21 cellular contexts compared by ENCODE assay signal in genomic region chr7:38462819-38463218, GRCh38.
DNase-seq lines count a peak whose midpoint lies in the region; ATAC-seq and TF ChIP-seq lines count a peak whose summit lies in the region.
"Had no signal": no experiment of that assay in that cellular context is flagged by ENCODE, and none has a peak within 500 bp of the region (broad histone marks: within the 10 kb centered on the region; RNA-seq: fewer than 3 reads in every experiment).

No MANE protein-coding gene starts in this region.

- TF ChIP-seq CTCF in CD4-positive, alpha-beta T cell (IDR thresholded peaks at IDR 0.05), result no peak

- no peaks in the 10 kb centered on the region for H3K27me3 ChIP-seq in CD8-positive, alpha-beta memory T cell (ENCODE audit: insufficient read depth, low read length, poor library complexity, severe bottlenecking)
- no peaks in the 10 kb centered on the region for H3K27me3 ChIP-seq in CD4-positive, alpha-beta T cell (ENCODE audit: control insufficient read depth, insufficient read depth, low read length)
- H3K27me3 ChIP-seq: dorsolateral prefrontal cortex, SJSA1 had no signal

- no peak for DNase-seq in T-helper 1 cell
- DNase-seq in CD8-positive, alpha-beta memory T cell, result no peak
- DNase-seq in T-helper 2 cell treated with Interferon-gamma antibody and Interleukin-4, amounts not matched to agents 5 μg/mL and 100 μg/mL, for 36 hours (ENCODE audit: low spot score), result no peak
- no peak for DNase-seq in immature natural killer cell
- no peak for DNase-seq in NCI-H1092 (lab: John Stamatoyannopoulos, UW)
- DNase-seq in HuH-7 (ENCODE audit: low spot score), result no peak
- DNase-seq in CD4-positive, alpha-beta T cell, result no peak
- DNase-seq: activated CD4-positive, alpha-beta T cell treated with anti-CD3 and anti-CD28 coated beads for 48 hours; COR-L47; GF-D8; NCI-H1092 treated with DMSO at 0.1 percent for 48 hours; NCI-H1930; NCI-H2227 treated with DMSO at 0.1 percent for 48 hours; stimulated activated CD8-positive, alpha-beta memory T cell treated with anti-CD3 and anti-CD28 coated beads, Interleukin-4, amount 100 ng/mL, for 48 hours had no signal

- peaks cover 17% of the 10 kb centered on the region for H3K27me3 Mint-ChIP-seq in T-helper 1 cell treated with Interleukin-12 subunit alpha and Interleukin-12 subunit beta and Interleukin-4 antibody, amounts not matched to agents 30 μg/mL and 1 μg/mL, for 36 hours (ENCODE audit: low read depth)
- peaks cover 0 to 4% of the 10 kb centered on the region in 2 donors for H3K27me3 Mint-ChIP-seq in CD8-positive, alpha-beta memory T cell
- H3K27me3 Mint-ChIP-seq in T-helper 2 cell treated with Interferon-gamma antibody and Interleukin-4, amounts not matched to agents 5 μg/mL and 100 μg/mL, for 36 hours (ENCODE audit: low read depth), result peaks cover 2% of the 10 kb centered on the region
- no peaks in the 10 kb centered on the region for H3K27me3 Mint-ChIP-seq in immature natural killer cell (ENCODE audit: low read depth in 3 of 3)
- no peaks in the 10 kb centered on the region for H3K27me3 Mint-ChIP-seq in CD4-positive, alpha-beta T cell
- H3K27me3 Mint-ChIP-seq: type B pancreatic cell had no signal

- CTCF ChIA-PET in CD8-positive, alpha-beta memory T cell (lab: Charles Lee), result no interaction called here
- CTCF ChIA-PET in CD4-positive, alpha-beta T cell (lab: Charles Lee), result no interaction called here

- no peak for ATAC-seq in CD4-positive, alpha-beta T cell (ENCODE audit: poor library complexity)
- ATAC-seq: psoas muscle had no signal

- H3K4me1 Mint-ChIP-seq in T-helper 1 cell treated with Interleukin-12 subunit alpha and Interleukin-12 subunit beta and Interleukin-4 antibody, amounts not matched to agents 30 μg/mL and 1 μg/mL, for 36 hours (ENCODE audit: low read depth), result peaks cover 15% of the 10 kb centered on the region
- H3K4me1 Mint-ChIP-seq in CD8-positive, alpha-beta memory T cell, result peaks cover 11 to 22% (median 21%) of the 10 kb centered on the region in 3 donors
- H3K4me1 Mint-ChIP-seq in T-helper 2 cell treated with Interferon-gamma antibody and Interleukin-4, amounts not matched to agents 5 μg/mL and 100 μg/mL, for 36 hours (ENCODE audit: low read depth), result peaks cover 18% of the 10 kb centered on the region
- peaks cover 31 to 34% of the 10 kb centered on the region in 2 donors for H3K4me1 Mint-ChIP-seq in immature natural killer cell
- peaks cover 14% of the 10 kb centered on the region for H3K4me1 Mint-ChIP-seq in CD4-positive, alpha-beta T cell (ENCODE audit: low read depth)

- H3K4me1 ChIP-seq in CD8-positive, alpha-beta memory T cell (ENCODE audit: insufficient read depth, low read length), result peaks cover 5% of the 10 kb centered on the region
- H3K4me1 ChIP-seq: psoas muscle, SJSA1 had no signal

- H3K36me3 Mint-ChIP-seq in T-helper 1 cell treated with Interleukin-12 subunit alpha and Interleukin-12 subunit beta and Interleukin-4 antibody, amounts not matched to agents 30 μg/mL and 1 μg/mL, for 36 hours (ENCODE audit: low read depth), result peaks cover 3% of the 10 kb centered on the region
- H3K36me3 Mint-ChIP-seq in CD8-positive, alpha-beta memory T cell, result peaks cover 0 to 1% (median 0%) of the 10 kb centered on the region in 3 donors
- peaks cover 2% of the 10 kb centered on the region for H3K36me3 Mint-ChIP-seq in T-helper 2 cell treated with Interferon-gamma antibody and Interleukin-4, amounts not matched to agents 5 μg/mL and 100 μg/mL, for 36 hours (ENCODE audit: low read depth)
- H3K36me3 Mint-ChIP-seq in immature natural killer cell, result no peaks in the 10 kb centered on the region
- no peaks in the 10 kb centered on the region for H3K36me3 Mint-ChIP-seq in CD4-positive, alpha-beta T cell (ENCODE audit: low read depth)
- H3K36me3 Mint-ChIP-seq: activated naive CD4-positive, alpha-beta T cell treated with anti-CD3 and anti-CD28 coated beads, Interleukin-2, amount 50 U/mL, for 72 hours; type B pancreatic cell had no signal

- POLR2A ChIA-PET in CD8-positive, alpha-beta memory T cell (lab: Charles Lee), result no interaction called here
- POLR2A ChIA-PET in CD4-positive, alpha-beta T cell (lab: Charles Lee), result interaction anchor here (1.4 kb wide), 1 partner anchor 30 kb away, joined by 3 read pairs; no protein-coding TSS in a partner anchor

- H3K27ac Mint-ChIP-seq in T-helper 1 cell treated with Interleukin-12 subunit alpha and Interleukin-12 subunit beta and Interleukin-4 antibody, amounts not matched to agents 30 μg/mL and 1 μg/mL, for 36 hours, result peak overlapping the region; percentile 39
- peak overlapping the region in 4 of 8 donors; percentile 48 to 88 (median 63) for H3K27ac Mint-ChIP-seq in CD8-positive, alpha-beta memory T cell
- no peak overlapping the region for H3K27ac Mint-ChIP-seq in T-helper 2 cell treated with Interferon-gamma antibody and Interleukin-4, amounts not matched to agents 5 μg/mL and 100 μg/mL, for 36 hours
- H3K27ac Mint-ChIP-seq in immature natural killer cell, result peak overlapping the region in 4 of 6 donors; percentile 56 to 84 (median 71)
- H3K27ac Mint-ChIP-seq in CD4-positive, alpha-beta T cell, result no peak overlapping the region
- H3K27ac Mint-ChIP-seq: type B pancreatic cell had no signal

- intact Hi-C loops in CD4-positive, alpha-beta T cell (cut with DNase I, micrococcal nuclease), result no loop called here

- no peaks in the 10 kb centered on the region for H3K9me3 ChIP-seq in CD8-positive, alpha-beta memory T cell (ENCODE audit: low read length)
- no peaks in the 10 kb centered on the region for H3K9me3 ChIP-seq in CD4-positive, alpha-beta T cell (ENCODE audit: control insufficient read depth, low read length)
- H3K9me3 ChIP-seq: psoas muscle, SJSA1 had no signal

- H3K27ac ChIP-seq in CD8-positive, alpha-beta memory T cell (ENCODE audit: low read depth, low read length), result no peak overlapping the region
- H3K27ac ChIP-seq in CD4-positive, alpha-beta T cell (ENCODE audit: low read depth, low read length), result no peak overlapping the region
- H3K27ac ChIP-seq: 22Rv1, psoas muscle, SJSA1 had no signal

- no peak overlapping the region for H3K4me3 Mint-ChIP-seq in T-helper 1 cell treated with Interleukin-12 subunit alpha and Interleukin-12 subunit beta and Interleukin-4 antibody, amounts not matched to agents 30 μg/mL and 1 μg/mL, for 36 hours
- H3K4me3 Mint-ChIP-seq in CD8-positive, alpha-beta memory T cell, result peak overlapping the region in 3 of 7 donors; percentile 10 to 83 (median 73)
- peak overlapping the region; percentile 60 for H3K4me3 Mint-ChIP-seq in T-helper 2 cell treated with Interferon-gamma antibody and Interleukin-4, amounts not matched to agents 5 μg/mL and 100 μg/mL, for 36 hours
- peak overlapping the region in 1 of 5 donors; percentile 73 for H3K4me3 Mint-ChIP-seq in immature natural killer cell
- H3K4me3 Mint-ChIP-seq in CD4-positive, alpha-beta T cell, result no peak overlapping the region
- H3K4me3 Mint-ChIP-seq: type B pancreatic cell had no signal

- no peaks in the 10 kb centered on the region for H3K36me3 ChIP-seq in CD8-positive, alpha-beta memory T cell (ENCODE audit: insufficient read depth, low read length)
- H3K36me3 ChIP-seq: SJSA1 had no signal

- H3K4me3 ChIP-seq in CD8-positive, alpha-beta memory T cell (ENCODE audit: low read length), result peak overlapping the region; percentile 4
- H3K4me3 ChIP-seq: psoas muscle, SJSA1 had no signal

- H3K9me3 Mint-ChIP-seq in T-helper 1 cell treated with Interleukin-12 subunit alpha and Interleukin-12 subunit beta and Interleukin-4 antibody, amounts not matched to agents 30 μg/mL and 1 μg/mL, for 36 hours, result peaks cover 14% of the 10 kb centered on the region
- no peaks in the 10 kb centered on the region for H3K9me3 Mint-ChIP-seq in CD8-positive, alpha-beta memory T cell
- H3K9me3 Mint-ChIP-seq in T-helper 2 cell treated with Interferon-gamma antibody and Interleukin-4, amounts not matched to agents 5 μg/mL and 100 μg/mL, for 36 hours, result peaks cover 30% of the 10 kb centered on the region
- no peaks in the 10 kb centered on the region for H3K9me3 Mint-ChIP-seq in immature natural killer cell
- no peaks in the 10 kb centered on the region for H3K9me3 Mint-ChIP-seq in CD4-positive, alpha-beta T cell
- H3K9me3 Mint-ChIP-seq: type B pancreatic cell had no signal

Comparison
In these comparisons a context has a peak if more than half of its experiments do, and no peak if none do; other contexts are left out.
1. H3K27ac Mint-ChIP-seq: peak in T-helper 1 cell treated with Interleukin-12 subunit alpha and Interleukin-12 subunit beta and Interleukin-4 antibody, amounts not matched to agents 30 μg/mL and 1 μg/mL, for 36 hours (single experiment) and immature natural killer cell (4 of 6); none in T-helper 2 cell treated with Interferon-gamma antibody and Interleukin-4, amounts not matched to agents 5 μg/mL and 100 μg/mL, for 36 hours (single experiment) and CD4-positive, alpha-beta T cell (single experiment).